24 cellular contexts compared by ENCODE assay signal in genomic region chr14:58725226-58725625, GRCh38.
DNase-seq lines count a peak whose midpoint lies in the region; FAIRE-seq and TF ChIP-seq lines count a peak whose summit lies in the region.
"Had no signal": no experiment of that assay in that cellular context is flagged by ENCODE, and none has a peak within 500 bp of the region (broad histone marks: within the 10 kb centered on the region; RNA-seq: fewer than 3 reads in every experiment).

No MANE protein-coding gene starts in this region.

- H3K27me3 ChIP-seq in mesenchymal stem cell (ENCODE audit: control insufficient read depth in 1 of 2, insufficient read depth in 1 of 2, low read length in 2 of 2) (no peaks in the 10 kb centered on the region), smooth muscle cell (ENCODE audit: low read depth) (no peaks in the 10 kb centered on the region), MG63 (no peaks in the 10 kb centered on the region)
- H3K27me3 ChIP-seq: BE2C; BLaER1 treated with 17β-estradiol and CSF1 and Interleukin-3, amounts not matched to agents 10 nM and 100 nM had no signal

- H3K18ac ChIP-seq in mesenchymal stem cell (ENCODE audit: low read depth in 1 of 2, low read length in 2 of 2): no peak overlapping the region

- no peak overlapping the region for H2BK5ac ChIP-seq in mesenchymal stem cell (ENCODE audit: low read depth, low read length, poor library complexity, severe bottlenecking)

- H2BK15ac ChIP-seq in mesenchymal stem cell (ENCODE audit: low read depth, poor library complexity, severe bottlenecking): no peak overlapping the region

- no peak overlapping the region for H3K14ac ChIP-seq in mesenchymal stem cell (ENCODE audit: low read length in 2 of 2)

- H3K27ac ChIP-seq in mesenchymal stem cell (ENCODE audit: low read length, poor library complexity, severe bottlenecking): peak overlapping the region; percentile 49
- peak overlapping the region; percentile 52 for H3K27ac ChIP-seq in smooth muscle cell (ENCODE audit: low read depth)
- H3K27ac ChIP-seq: A549; BLaER1 treated with 17β-estradiol and CSF1 and Interleukin-3, amounts not matched to agents 10 nM and 100 nM had no signal

- H3K4me2 ChIP-seq in mesenchymal stem cell (ENCODE audit: low read length, poor library complexity, severe bottlenecking) (no peak overlapping the region), smooth muscle cell (peak overlapping the region; percentile 40)
- H3K4me2 ChIP-seq: A549 had no signal

- no peak overlapping the region for H2BK120ac ChIP-seq in mesenchymal stem cell (ENCODE audit: low read depth, low read length)

- H3K4me1 ChIP-seq in mesenchymal stem cell (ENCODE audit: control insufficient read depth, insufficient read depth, low read depth, low read length) (peaks cover 3% of the 10 kb centered on the region), smooth muscle cell (ENCODE audit: low read depth) (peaks cover 4% of the 10 kb centered on the region)
- H3K4me1 ChIP-seq: A549, BE2C, HAP-1 had no signal

- H3K36me3 ChIP-seq in mesenchymal stem cell (ENCODE audit: control insufficient read depth in 1 of 2, insufficient read depth in 2 of 2, low read depth in 1 of 2, low read length in 2 of 2) (no peaks in the 10 kb centered on the region), smooth muscle cell (ENCODE audit: low read depth) (no peaks in the 10 kb centered on the region), MG63 (no peaks in the 10 kb centered on the region)
- H3K36me3 ChIP-seq: BE2C; BLaER1 treated with 17β-estradiol and CSF1 and Interleukin-3, amounts not matched to agents 10 nM and 100 nM; HAP-1 had no signal

- H4K8ac ChIP-seq in mesenchymal stem cell (ENCODE audit: low read length): no peak overlapping the region

- TF ChIP-seq CTCF in smooth muscle cell (IDR thresholded peaks at IDR 0.05; ENCODE audit: borderline replicate concordance, insufficient read depth, poor library complexity, severe bottlenecking): no peak

- no peak overlapping the region for H2AK5ac ChIP-seq in mesenchymal stem cell (ENCODE audit: low read length, severe bottlenecking)

- peak; percentile 80 for FAIRE-seq in endometrium (lab: Jason Lieb, UNC)
- FAIRE-seq: A549, G401.6, GM12892, H54 had no signal

- peaks cover 7% of the 10 kb centered on the region for H3F3A ChIP-seq in smooth muscle cell (ENCODE audit: low read depth)

- H4K20me1 ChIP-seq in smooth muscle cell (ENCODE audit: low read depth): no peaks in the 10 kb centered on the region
- H4K20me1 ChIP-seq: BLaER1 treated with 17β-estradiol and CSF1 and Interleukin-3, amounts not matched to agents 10 nM and 100 nM had no signal

- H3K9ac ChIP-seq in mesenchymal stem cell (ENCODE audit: low read length) (no peak overlapping the region), smooth muscle cell (ENCODE audit: low read depth) (no peak overlapping the region)
- H3K9ac ChIP-seq: BLaER1 treated with 17β-estradiol and CSF1 and Interleukin-3, amounts not matched to agents 10 nM and 100 nM had no signal

- H4K91ac ChIP-seq in mesenchymal stem cell (ENCODE audit: low read length): no peak overlapping the region

- H3K23ac ChIP-seq in mesenchymal stem cell (ENCODE audit: low read length in 2 of 2): no peak overlapping the region

- no peak overlapping the region for H2BK12ac ChIP-seq in mesenchymal stem cell (ENCODE audit: low read length in 2 of 2)

- DNase-seq in EH (ENCODE audit: low read depth): peak; percentile 37
- no peak for DNase-seq in mesenchymal stem cell
- DNase-seq in smooth muscle cell (lab: John Stamatoyannopoulos, UW; ENCODE audit: unreplicated experiment): no peak
- DNase-seq in activated gamma-delta T cell (lab: John Stamatoyannopoulos, UW): no peak
- no peak for DNase-seq in MG63
- no peak for DNase-seq in SIG-M5 (lab: John Stamatoyannopoulos, UW)
- DNase-seq: 8988T; ACHN; AML-193; BE2C; Calu3; CD4-positive, alpha-beta T cell; CD8-positive, alpha-beta memory T cell; COR-L47; DMS53; DMS79 treated with DMSO at 0.1 percent for 48 hours; GOT3 had no signal

- no peaks in the 10 kb centered on the region for H3K79me2 ChIP-seq in smooth muscle cell (ENCODE audit: low read depth)

- no peak overlapping the region for H3K4ac ChIP-seq in mesenchymal stem cell (ENCODE audit: low read depth in 1 of 2, low read length in 2 of 2)

- no peaks in the 10 kb centered on the region for H3K79me1 ChIP-seq in mesenchymal stem cell (replicated peaks; ENCODE audit: low read length, poor library complexity, severe bottlenecking)

- no peaks in the 10 kb centered on the region for H3K9me3 ChIP-seq in mesenchymal stem cell (ENCODE audit: control insufficient read depth, low read length)
- H3K9me3 ChIP-seq in smooth muscle cell (replicated peaks; ENCODE audit: low read depth): no peaks in the 10 kb centered on the region
- H3K9me3 ChIP-seq in MG63: no peaks in the 10 kb centered on the region
- H3K9me3 ChIP-seq: A549; BE2C; BLaER1 treated with 17β-estradiol and CSF1 and Interleukin-3, amounts not matched to agents 10 nM and 100 nM; HAP-1 had no signal

- H2AFZ ChIP-seq in mesenchymal stem cell (ENCODE audit: low read depth, low read length) (no peak overlapping the region), smooth muscle cell (ENCODE audit: low read depth) (peak overlapping the region; percentile 47)

- no peak overlapping the region for H3K4me3 ChIP-seq in mesenchymal stem cell (ENCODE audit: insufficient read depth in 1 of 2, low read depth in 1 of 2, low read length in 2 of 2)
- H3K4me3 ChIP-seq in smooth muscle cell: no peak overlapping the region
- no peak overlapping the region for H3K4me3 ChIP-seq in MG63
- H3K4me3 ChIP-seq: A549; BLaER1 treated with 17β-estradiol and CSF1 and Interleukin-3, amounts not matched to agents 10 nM and 100 nM; HAP-1 had no signal
